Comparison of ENCODE assay signal across 8 cellular contexts in genomic region chr1:152034654-152035405, GRCh38. TPM values are rescaled to one million over a fixed set of nuclear protein-coding genes. Genes with fewer than 3 reads are reported as not detected.
DNase-seq lines count a peak whose midpoint lies in the region; ATAC-seq and TF ChIP-seq lines count a peak whose summit lies in the region.

No MANE protein-coding gene starts in this region.

- DNase-seq in ACHN, result peak; percentile 78
- DNase-seq in HT1080 (ENCODE audit: low read depth), result peak; percentile 80
- DNase-seq in SHP77 treated with DMSO at 0.1 percent for 48 hours (lab: John Stamatoyannopoulos, UW), result peak; percentile 77
- peak; percentile 32 for DNase-seq in activated gamma-delta T cell treated with anti-CD3 and anti-CD28 coated beads, Interleukin-2, amount 50 U/mL, for 16 hours (ENCODE audit: low read depth)
- DNase-seq in glutamatergic neuron, result peak; percentile 60
- peak; percentile 49 for DNase-seq in retina

- in situ Hi-C loops in ACHN (cut with HindIII; ENCODE audit: low pct_ligation_motif_present, low pct_unique_long_range_greater_than_20kb, low sequenced_read_pairs), result no loop called here

- peak overlapping the region; percentile 93 for H3K4me3 Mint-ChIP-seq in glutamatergic neuron (ENCODE audit: unreplicated experiment)

- ATAC-seq in GM18517 (IDR thresholded peaks at IDR 0.05; ENCODE audit: unreplicated experiment), result peak; percentile 62
- no peak for ATAC-seq in HG02763 (IDR thresholded peaks at IDR 0.05; ENCODE audit: unreplicated experiment)

- H3K4me1 Mint-ChIP-seq in glutamatergic neuron (ENCODE audit: low read depth, unreplicated experiment), result peaks cover 12% of the 10 kb centered on the region

- TF ChIP-seq CTCF in glutamatergic neuron (IDR thresholded peaks at IDR 0.05; ENCODE audit: partially characterized antibody, unreplicated experiment), result peak; percentile 91

- H3K36me3 Mint-ChIP-seq in glutamatergic neuron (ENCODE audit: unreplicated experiment), result no peaks in the 10 kb centered on the region

- no peaks in the 10 kb centered on the region for H3K9me3 Mint-ChIP-seq in glutamatergic neuron (ENCODE audit: unreplicated experiment)

- no peaks in the 10 kb centered on the region for H3K27me3 Mint-ChIP-seq in glutamatergic neuron (ENCODE audit: unreplicated experiment)

- peak overlapping the region; percentile 86 for H3K27ac Mint-ChIP-seq in glutamatergic neuron (ENCODE audit: unreplicated experiment)

RNA-seq across cellular contexts. Expression of gene S100A11, which starts 2.0 kb away (rescaled TPM):
- total RNA-seq in HT1080 (2014; rRNA removed; shearing (Covaris generic)), result 301 and 528 TPM in 2 replicates
- polyA plus RNA-seq in HT1080 (2015; cell fraction: cytosol; rRNA removed), result 1,129 and 1,169 TPM in 2 replicates
- 272 and 345 TPM in 2 replicates for polyA plus RNA-seq in HT1080 (2015; cell fraction: nucleus; rRNA removed)
- total RNA-seq in glutamatergic neuron (ENCODE audit: unreplicated experiment), result 45.1 TPM

RNA-seq across cellular contexts. Expression of gene S100A10, which starts 41.2 kb away (rescaled TPM):
- 218 and 367 TPM in 2 replicates for total RNA-seq in HT1080 (2014; rRNA removed; shearing (Covaris generic))
- polyA plus RNA-seq in HT1080 (2015; cell fraction: cytosol; rRNA removed), result 334 and 366 TPM in 2 replicates
- 96.3 and 105 TPM in 2 replicates for polyA plus RNA-seq in HT1080 (2015; cell fraction: nucleus; rRNA removed)
- 245 TPM for total RNA-seq in glutamatergic neuron (ENCODE audit: unreplicated experiment)

RNA-seq across cellular contexts. Expression of gene TCHHL1, which starts 54.0 kb away (rescaled TPM):
- total RNA-seq in HT1080 (2014; rRNA removed; shearing (Covaris generic)), result not detected in 2 replicates
- not detected in 2 replicates for polyA plus RNA-seq in HT1080 (2015; cell fraction: cytosol; rRNA removed)
- polyA plus RNA-seq in HT1080 (2015; cell fraction: nucleus; rRNA removed), result not detected in 2 replicates
- not detected for total RNA-seq in glutamatergic neuron (ENCODE audit: unreplicated experiment)
